In the genomic region with DNA sequence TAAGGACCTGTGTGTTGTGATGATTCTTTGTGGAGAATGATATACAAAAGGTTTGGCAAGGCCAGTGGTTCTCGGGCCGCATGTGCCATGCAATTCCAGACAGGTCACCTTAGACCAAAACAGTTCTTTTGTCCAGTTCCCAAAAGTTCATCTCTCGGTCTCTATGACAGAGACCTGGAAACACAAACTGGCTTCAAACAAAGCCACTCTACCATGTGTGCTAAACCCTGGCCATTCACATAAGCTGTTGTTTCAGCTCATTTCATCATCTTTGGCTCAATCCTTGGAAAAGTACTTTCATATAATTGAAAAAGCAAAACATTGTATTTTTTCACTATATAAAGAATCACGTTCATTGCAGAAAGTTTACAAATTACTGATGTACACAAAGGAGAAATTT, we compare ENCODE assay signal across 1 cellular context.
TF ChIP-seq lines count a peak whose summit lies in the region.

No MANE protein-coding gene starts in this region.

TF ChIP-seq in GM23338, 12 proteins besides CTCF, POLR2A, EP300 and RAD21 (continued from another document):
- TF ChIP-seq, protein P1, sequence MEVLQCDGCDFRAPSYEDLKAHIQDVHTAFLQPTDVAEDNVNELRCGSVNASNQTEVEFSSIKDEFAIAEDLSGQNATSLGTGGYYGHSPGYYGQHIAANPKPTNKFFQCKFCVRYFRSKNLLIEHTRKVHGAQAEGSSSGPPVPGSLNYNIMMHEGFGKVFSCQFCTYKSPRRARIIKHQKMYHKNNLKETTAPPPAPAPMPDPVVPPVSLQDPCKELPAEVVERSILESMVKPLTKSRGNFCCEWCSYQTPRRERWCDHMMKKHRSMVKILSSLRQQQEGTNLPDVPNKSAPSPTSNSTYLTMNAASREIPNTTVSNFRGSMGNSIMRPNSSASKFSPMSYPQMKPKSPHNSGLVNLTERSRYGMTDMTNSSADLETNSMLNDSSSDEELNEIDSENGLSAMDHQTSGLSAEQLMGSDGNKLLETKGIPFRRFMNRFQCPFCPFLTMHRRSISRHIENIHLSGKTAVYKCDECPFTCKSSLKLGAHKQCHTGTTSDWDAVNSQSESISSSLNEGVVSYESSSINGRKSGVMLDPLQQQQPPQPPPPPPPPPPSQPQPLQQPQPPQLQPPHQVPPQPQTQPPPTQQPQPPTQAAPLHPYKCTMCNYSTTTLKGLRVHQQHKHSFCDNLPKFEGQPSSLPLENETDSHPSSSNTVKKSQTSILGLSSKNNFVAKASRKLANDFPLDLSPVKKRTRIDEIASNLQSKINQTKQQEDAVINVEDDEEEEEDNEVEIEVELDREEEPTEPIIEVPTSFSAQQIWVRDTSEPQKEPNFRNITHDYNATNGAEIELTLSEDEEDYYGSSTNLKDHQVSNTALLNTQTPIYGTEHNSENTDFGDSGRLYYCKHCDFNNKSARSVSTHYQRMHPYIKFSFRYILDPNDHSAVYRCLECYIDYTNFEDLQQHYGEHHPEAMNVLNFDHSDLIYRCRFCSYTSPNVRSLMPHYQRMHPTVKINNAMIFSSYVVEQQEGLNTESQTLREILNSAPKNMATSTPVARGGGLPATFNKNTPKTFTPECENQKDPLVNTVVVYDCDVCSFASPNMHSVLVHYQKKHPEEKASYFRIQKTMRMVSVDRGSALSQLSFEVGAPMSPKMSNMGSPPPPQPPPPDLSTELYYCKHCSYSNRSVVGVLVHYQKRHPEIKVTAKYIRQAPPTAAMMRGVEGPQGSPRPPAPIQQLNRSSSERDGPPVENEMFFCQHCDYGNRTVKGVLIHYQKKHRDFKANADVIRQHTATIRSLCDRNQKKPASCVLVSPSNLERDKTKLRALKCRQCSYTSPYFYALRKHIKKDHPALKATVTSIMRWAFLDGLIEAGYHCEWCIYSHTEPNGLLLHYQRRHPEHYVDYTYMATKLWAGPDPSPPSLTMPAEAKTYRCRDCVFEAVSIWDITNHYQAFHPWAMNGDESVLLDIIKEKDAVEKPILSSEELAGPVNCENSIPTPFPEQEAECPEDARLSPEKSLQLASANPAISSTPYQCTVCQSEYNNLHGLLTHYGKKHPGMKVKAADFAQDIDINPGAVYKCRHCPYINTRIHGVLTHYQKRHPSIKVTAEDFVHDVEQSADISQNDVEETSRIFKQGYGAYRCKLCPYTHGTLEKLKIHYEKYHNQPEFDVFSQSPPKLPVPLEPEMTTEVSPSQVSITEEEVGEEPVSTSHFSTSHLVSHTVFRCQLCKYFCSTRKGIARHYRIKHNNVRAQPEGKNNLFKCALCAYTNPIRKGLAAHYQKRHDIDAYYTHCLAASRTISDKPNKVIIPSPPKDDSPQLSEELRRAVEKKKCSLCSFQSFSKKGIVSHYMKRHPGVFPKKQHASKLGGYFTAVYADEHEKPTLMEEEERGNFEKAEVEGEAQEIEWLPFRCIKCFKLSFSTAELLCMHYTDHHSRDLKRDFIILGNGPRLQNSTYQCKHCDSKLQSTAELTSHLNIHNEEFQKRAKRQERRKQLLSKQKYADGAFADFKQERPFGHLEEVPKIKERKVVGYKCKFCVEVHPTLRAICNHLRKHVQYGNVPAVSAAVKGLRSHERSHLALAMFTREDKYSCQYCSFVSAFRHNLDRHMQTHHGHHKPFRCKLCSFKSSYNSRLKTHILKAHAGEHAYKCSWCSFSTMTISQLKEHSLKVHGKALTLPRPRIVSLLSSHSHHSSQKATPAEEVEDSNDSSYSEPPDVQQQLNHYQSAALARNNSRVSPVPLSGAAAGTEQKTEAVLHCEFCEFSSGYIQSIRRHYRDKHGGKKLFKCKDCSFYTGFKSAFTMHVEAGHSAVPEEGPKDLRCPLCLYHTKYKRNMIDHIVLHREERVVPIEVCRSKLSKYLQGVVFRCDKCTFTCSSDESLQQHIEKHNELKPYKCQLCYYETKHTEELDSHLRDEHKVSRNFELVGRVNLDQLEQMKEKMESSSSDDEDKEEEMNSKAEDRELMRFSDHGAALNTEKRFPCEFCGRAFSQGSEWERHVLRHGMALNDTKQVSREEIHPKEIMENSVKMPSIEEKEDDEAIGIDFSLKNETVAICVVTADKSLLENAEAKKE (CRISPR knock-in tag; IDR thresholded peaks at IDR 0.05) = no peak
- no peak for TF ChIP-seq ETS1 (IDR thresholded peaks at IDR 0.05)
- no peak for TF ChIP-seq NANOG (IDR thresholded peaks at IDR 0.05; ENCODE audit: borderline replicate concordance)
- no peak for TF ChIP-seq EZH2phosphoT487 (IDR thresholded peaks at IDR 0.05; ENCODE audit: unreplicated experiment)
